In genomic region chr19:54281008-54281728, GRCh38 we compare ENCODE assay signal across 1 cellular context.
TF ChIP-seq lines count a peak whose summit lies in the region.

Gene LILRB2, minus strand, starts transcription at chr19:54281110. Its CDS starts 614 bp downstream, at chr19:54280496.

TF ChIP-seq in SK-N-SH treated with all-trans-retinoic acid at 6 μM for 48 hours, 23 proteins besides CTCF, POLR2A, EP300 and RAD21 (continued from another document):
- TF ChIP-seq TSHZ2 (CRISPR knock-in tag; IDR thresholded peaks at IDR 0.05) (no peak), PATZ1 (CRISPR knock-in tag; IDR thresholded peaks at IDR 0.05; ENCODE audit: borderline replicate concordance) (no peak), ZFP30 (CRISPR knock-in tag; IDR thresholded peaks at IDR 0.05) (no peak), PPARA (CRISPR knock-in tag; IDR thresholded peaks at IDR 0.05; ENCODE audit: borderline replicate concordance) (no peak), TCF4 (CRISPR knock-in tag; IDR thresholded peaks at IDR 0.05; ENCODE audit: borderline replicate concordance) (no peak), POU6F1 (CRISPR knock-in tag; IDR thresholded peaks at IDR 0.05; ENCODE audit: borderline replicate concordance, low read depth) (no peak), ARNTL (CRISPR knock-in tag; IDR thresholded peaks at IDR 0.05; ENCODE audit: borderline replicate concordance, low read depth) (no peak), ZC3H10 (CRISPR knock-in tag; IDR thresholded peaks at IDR 0.05) (no peak), GLIS3 (CRISPR knock-in tag; IDR thresholded peaks at IDR 0.05) (no peak), ZFP3 (CRISPR knock-in tag; IDR thresholded peaks at IDR 0.05) (no peak)
